Comparison of ENCODE assay signal across 20 cellular contexts in genomic region chr4:52552778-52553177, GRCh38.
A peak's percentile ranks its signal among the peaks of the same experiment; 100 is the strongest.
DNase-seq lines count a peak whose midpoint lies in the region; ATAC-seq, FAIRE-seq and TF ChIP-seq lines count a peak whose summit lies in the region.
"Had no signal": no experiment of that assay in that cellular context is flagged by ENCODE, and none has a peak within 500 bp of the region (broad histone marks: within the 10 kb centered on the region; RNA-seq: fewer than 3 reads in every experiment).

No MANE protein-coding gene starts in this region.

- H3K4me3 ChIP-seq in PC-3 (ENCODE audit: low read length) (no peak overlapping the region), bronchial epithelial cell (ENCODE audit: low read depth, low read length) (no peak overlapping the region), trophoblast cell (ENCODE audit: low read depth, low read length) (peak overlapping the region; percentile 55), MG63 (no peak overlapping the region)
- H3K4me3 ChIP-seq: Peyer's patch had no signal

- TF ChIP-seq CTCF in PC-3 (conservative IDR thresholded peaks at IDR 0.05; ENCODE audit: low read depth, low read length) = no peak
- TF ChIP-seq CTCF in bronchial epithelial cell (IDR thresholded peaks at IDR 0.05; ENCODE audit: insufficient read depth, low read length, severe bottlenecking) = no peak

- no CpG with 5 or more reads among the region's 5 CpGs for WGBS in trophoblast cell (ENCODE audit: extremely low coverage, insufficient coverage, insufficient read length)

- H3K79me2 ChIP-seq in PC-3 (ENCODE audit: low read length) (no peaks in the 10 kb centered on the region), trophoblast cell (ENCODE audit: control insufficient read depth, insufficient read depth, low read length, poor library complexity) (no peaks in the 10 kb centered on the region)

- no peak for FAIRE-seq in bronchial epithelial cell (lab: Jason Lieb, UNC)
- FAIRE-seq: GM12892, GM19239 had no signal

- no peaks in the 10 kb centered on the region for H3K4me1 ChIP-seq in PC-3 (ENCODE audit: insufficient read depth, low read length)
- peaks cover 0 to 2% of the 10 kb centered on the region in 2 experiments for H3K4me1 ChIP-seq in trophoblast cell (ENCODE audit: control insufficient read depth in 1 of 2, insufficient read depth in 2 of 2, low read length in 2 of 2)
- H3K4me1 ChIP-seq: Peyer's patch had no signal

- H3K9me2 ChIP-seq in PC-3 (replicated peaks; ENCODE audit: low read length) = no peaks in the 10 kb centered on the region
- H3K9me2 ChIP-seq: SK-N-SH had no signal

- H3K27ac ChIP-seq in PC-3 (ENCODE audit: low read length) = no peak overlapping the region
- H3K27ac ChIP-seq in trophoblast cell (ENCODE audit: low read depth, low read length) = no peak overlapping the region
- H3K27ac ChIP-seq: HL-60, Peyer's patch had no signal

- no TSS peak for BruUV-seq in PC-3 (replicated peaks; lab: Mats Ljungman, UMichigan)

- H2BK12ac ChIP-seq in trophoblast cell (ENCODE audit: low read length) = no peak overlapping the region

- no peak overlapping the region for H2BK5ac ChIP-seq in trophoblast cell (ENCODE audit: low read depth, low read length, poor library complexity)

- H3K23ac ChIP-seq in trophoblast cell (ENCODE audit: low read length) = no peak overlapping the region

- no peak overlapping the region for H4K91ac ChIP-seq in trophoblast cell (ENCODE audit: low read depth, low read length)

- no peak overlapping the region for H2AFZ ChIP-seq in PC-3 (ENCODE audit: low read length)
- no peak overlapping the region for H2AFZ ChIP-seq in trophoblast cell (ENCODE audit: insufficient read depth, low read length, poor library complexity)

- H3K14ac ChIP-seq in trophoblast cell (ENCODE audit: low read length) = no peak overlapping the region

- no peak overlapping the region for H4K12ac ChIP-seq in trophoblast cell (ENCODE audit: low read depth, low read length)

- H3F3A ChIP-seq in PC-3 (ENCODE audit: low read length, unreplicated experiment) = no peaks in the 10 kb centered on the region

- H3K9ac ChIP-seq in PC-3 (ENCODE audit: low read length) (no peak overlapping the region), trophoblast cell (ENCODE audit: low read length) (no peak overlapping the region)
- H3K9ac ChIP-seq: SK-N-SH had no signal

- H4K8ac ChIP-seq in trophoblast cell (ENCODE audit: low read depth, low read length) = no peak overlapping the region

- peak; percentile 82 for DNase-seq in HT-29 (ENCODE audit: low spot score)
- peak; percentile 28 for DNase-seq in PC-3
- DNase-seq in bronchial epithelial cell (ENCODE audit: low read depth) = peak; percentile 55
- no peak for DNase-seq in trophoblast cell
- DNase-seq in cardiac septum (ENCODE audit: low spot score) = no peak
- no peak for DNase-seq in MG63
- DNase-seq in activated CD4-positive, CD25-positive, alpha-beta regulatory T cell (lab: John Stamatoyannopoulos, UW) = no peak
- DNase-seq in cortex of kidney (lab: John Stamatoyannopoulos, UW) = no peak
- DNase-seq: H7, KG1, NCI-H1092, NCI-H146, NCI-H2081 treated with DMSO at 0.1 percent for 48 hours, NCI-H510A treated with DMSO at 0.1 percent for 48 hours, Peyer's patch, SHP77, SK-N-SH had no signal

- no peak overlapping the region for H3K4ac ChIP-seq in trophoblast cell (ENCODE audit: low read depth, low read length)

- H3K79me1 ChIP-seq in trophoblast cell (ENCODE audit: low read length) = no peaks in the 10 kb centered on the region

- H3K27me3 ChIP-seq in PC-3 (ENCODE audit: low read length) (peaks cover 17% of the 10 kb centered on the region; the same call in 1 of the 2 replicates), bronchial epithelial cell (ENCODE audit: control insufficient read depth, insufficient read depth, low read length) (no peaks in the 10 kb centered on the region), trophoblast cell (ENCODE audit: insufficient read depth, low read length) (no peaks in the 10 kb centered on the region), MG63 (peaks cover 5% of the 10 kb centered on the region)
- H3K27me3 ChIP-seq: Peyer's patch had no signal

- intact Hi-C loops in PC-3 (cut with micrococcal nuclease) (loop anchor here (2.0 kb wide), 1 partner anchor 180 kb away; no protein-coding TSS in a partner anchor), cardiac septum (cut with DNase I) (no loop called here)

- H2BK120ac ChIP-seq in trophoblast cell (ENCODE audit: insufficient read depth, low read length, poor library complexity) = no peak overlapping the region

- CTCF ChIA-PET in PC-3 (lab: Charles Lee) = no interaction called here

- H3K4me2 ChIP-seq in PC-3 (ENCODE audit: low read length) (no peak overlapping the region), trophoblast cell (ENCODE audit: low read length) (no peak overlapping the region)
- H3K4me2 ChIP-seq: SK-N-SH had no signal

- H3K36me3 ChIP-seq in PC-3 (ENCODE audit: low read depth, low read length) = no peaks in the 10 kb centered on the region
- no peaks in the 10 kb centered on the region for H3K36me3 ChIP-seq in bronchial epithelial cell (ENCODE audit: control insufficient read depth, insufficient read depth, low read length)
- H3K36me3 ChIP-seq in trophoblast cell (ENCODE audit: control insufficient read depth in 1 of 2, insufficient read depth in 2 of 2, low read length in 2 of 2) = no peaks in the 10 kb centered on the region
- H3K36me3 ChIP-seq in MG63 = no peaks in the 10 kb centered on the region
- H3K36me3 ChIP-seq: Peyer's patch had no signal

- POLR2A ChIA-PET in PC-3 (lab: Charles Lee; ENCODE audit: unreplicated experiment) = no interaction called here

- no peak overlapping the region for H2AK5ac ChIP-seq in trophoblast cell (ENCODE audit: low read length)

- no peak for ATAC-seq in PC-3

- no peak overlapping the region for H3K18ac ChIP-seq in trophoblast cell (ENCODE audit: low read length)

- no peaks in the 10 kb centered on the region for H4K20me1 ChIP-seq in PC-3 (ENCODE audit: low read length)

- H3K9me3 ChIP-seq in PC-3 (ENCODE audit: low read length) (no peaks in the 10 kb centered on the region), trophoblast cell (ENCODE audit: insufficient read depth, low read depth, low read length) (no peaks in the 10 kb centered on the region), MG63 (no peaks in the 10 kb centered on the region)
- H3K9me3 ChIP-seq: Peyer's patch, SK-N-SH had no signal

Comparison
In these comparisons a context has a peak if more than half of its experiments do, and no peak if none do; other contexts are left out.
1. DNase-seq: peak in HT-29 (single experiment), PC-3 (single experiment) and bronchial epithelial cell (single experiment); none in trophoblast cell (0 of 2), cardiac septum (single experiment), MG63 (single experiment), activated CD4-positive, CD25-positive, alpha-beta regulatory T cell (0 of 4) and cortex of kidney (single experiment).